In the genomic region with DNA sequence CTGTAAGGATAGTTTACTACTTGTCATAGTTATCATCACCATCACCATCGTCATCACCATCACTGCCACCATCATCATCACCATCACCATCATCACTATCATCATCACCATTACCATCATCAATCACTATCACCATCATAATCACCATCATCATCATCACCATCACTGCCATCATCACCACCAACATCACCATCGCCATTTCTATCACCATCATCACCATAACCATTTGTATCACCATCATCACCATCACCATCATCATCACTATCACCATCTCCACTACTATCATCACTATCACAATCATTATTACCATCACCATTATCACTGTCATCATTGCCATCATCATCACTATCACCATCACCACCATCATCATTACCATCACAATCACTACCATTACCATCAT, we compare ENCODE assay signal across 29 cellular contexts.
"Had no signal": no experiment of that assay in that cellular context is flagged by ENCODE, and none has a peak within 500 bp of the region (broad histone marks: within the 10 kb centered on the region; RNA-seq: fewer than 3 reads in every experiment).

No MANE protein-coding gene starts in this region.

- H3K4me3 Mint-ChIP-seq: dendritic cell treated with granulocyte-macrophage colony-stimulating factor and Interleukin-4, amounts not matched to agents 40 ng/mL and 50 ng/mL, for 4 days; effector memory CD8-positive, alpha-beta T cell; endodermal cell; memory B cell; mesothelial cell of epicardium; naive B cell; naive thymus-derived CD8-positive, alpha-beta T cell had no signal

- H3K27ac Mint-ChIP-seq: dendritic cell treated with granulocyte-macrophage colony-stimulating factor and Interleukin-4, amounts not matched to agents 40 ng/mL and 50 ng/mL, for 4 days; effector memory CD8-positive, alpha-beta T cell; endodermal cell; memory B cell; mesothelial cell of epicardium; naive B cell; naive thymus-derived CD8-positive, alpha-beta T cell had no signal

- H3K36me3 Mint-ChIP-seq: memory B cell, mesothelial cell of epicardium had no signal

- H3K27me3 ChIP-seq: colonic mucosa, gastrocnemius medialis, heart right ventricle, left lung had no signal

- H3K27me3 Mint-ChIP-seq: dendritic cell treated with granulocyte-macrophage colony-stimulating factor and Interleukin-4, amounts not matched to agents 40 ng/mL and 50 ng/mL, for 4 days; effector memory CD8-positive, alpha-beta T cell; naive B cell had no signal

- DNase-seq: colonic mucosa; cortex of kidney; effector CD8-positive, alpha-beta T cell; effector memory CD8-positive, alpha-beta T cell; endodermal cell; erythroblast; esophagus squamous epithelium; foreskin fibroblast; foreskin melanocyte; gastrocnemius medialis; glutamatergic neuron; head of caudate nucleus; heart right ventricle; hippocampal formation; left cardiac atrium; left lung; left ventricle myocardium superior; lower lobe of right lung; mucosa of descending colon; naive B cell; naive thymus-derived CD8-positive, alpha-beta T cell had no signal

- FAIRE-seq: endometrium, islet of Langerhans, keratinocyte had no signal

- H3K36me3 ChIP-seq: colonic mucosa, esophagus squamous epithelium, gastrocnemius medialis, heart right ventricle, left lung, lower lobe of right lung had no signal

- H3K27ac ChIP-seq: colonic mucosa, epithelial cell of prostate, esophagus squamous epithelium, gastrocnemius medialis, heart right ventricle, left lung, lower lobe of right lung had no signal

- H3K4me1 ChIP-seq: colonic mucosa, esophagus squamous epithelium, gastrocnemius medialis, heart right ventricle, left lung, lower lobe of right lung had no signal

- H3K4me1 Mint-ChIP-seq: endodermal cell; memory B cell; mesothelial cell of epicardium; naive B cell; naive thymus-derived CD8-positive, alpha-beta T cell had no signal

- H3K9me3 ChIP-seq: colonic mucosa had no signal

- H3K4me3 ChIP-seq: colonic mucosa, esophagus squamous epithelium, gastrocnemius medialis, heart right ventricle, left lung, lower lobe of right lung, mucosa of descending colon had no signal

- ATAC-seq: effector memory CD8-positive, alpha-beta T cell; esophagus mucosa; gastrocnemius medialis; heart right ventricle; left cardiac atrium; left lung; left ventricle myocardium superior; lower lobe of right lung; mucosa of descending colon; naive thymus-derived CD8-positive, alpha-beta T cell had no signal
